ENCODE assay signal across 15 cellular contexts in genomic region chr4:8168232-8168631, GRCh38. TPM values are rescaled to one million over a fixed set of nuclear protein-coding genes. Genes with fewer than 3 reads are reported as not detected.
DNase-seq lines count a peak whose midpoint lies in the region; ATAC-seq, FAIRE-seq and TF ChIP-seq lines count a peak whose summit lies in the region.
"Had no signal": no experiment of that assay in that cellular context is flagged by ENCODE, and none has a peak within 500 bp of the region (broad histone marks: within the 10 kb centered on the region; RNA-seq: fewer than 3 reads in every experiment).

No MANE protein-coding gene starts in this region.

- H3K27me3 ChIP-seq in RWPE2 (ENCODE audit: insufficient read depth, poor library complexity, severe bottlenecking) = no peaks in the 10 kb centered on the region

- H3K36me3 Mint-ChIP-seq in activated CD8-positive, alpha-beta T cell treated with anti-CD3 and anti-CD28 coated beads for 36 hours (ENCODE audit: low read depth) = no peaks in the 10 kb centered on the region
- H3K36me3 Mint-ChIP-seq in activated CD8-positive, alpha-beta T cell treated with anti-CD3 and anti-CD28 coated beads, Interleukin-2, amount 10 ng/mL, durations not matched to agents 7 days and 5 days (ENCODE audit: low read depth) = no peaks in the 10 kb centered on the region
- no peaks in the 10 kb centered on the region for H3K36me3 Mint-ChIP-seq in stimulated activated memory B cell treated with anti-CD40 and anti-IgM and Interleukin-4, amounts not matched to agents 10 μg/mL and 1 μg/mL and 100 μg/mL, for 72 hours

- POLR2A ChIA-PET in activated CD8-positive, alpha-beta T cell treated with anti-CD3 and anti-CD28 coated beads for 36 hours (lab: Charles Lee) = interaction anchor here (0.5 to 0.6 kb wide), 2 partner anchors 14 to 74 kb away, joined by 3 read pairs; no protein-coding TSS in a partner anchor
- POLR2A ChIA-PET in activated CD8-positive, alpha-beta T cell treated with anti-CD3 and anti-CD28 coated beads, Interleukin-2, amount 10 ng/mL, durations not matched to agents 7 days and 5 days (lab: Charles Lee) = no interaction called here

- no peak overlapping the region for H3K27ac Mint-ChIP-seq in activated CD8-positive, alpha-beta T cell treated with anti-CD3 and anti-CD28 coated beads for 36 hours
- no peak overlapping the region for H3K27ac Mint-ChIP-seq in activated CD8-positive, alpha-beta T cell treated with anti-CD3 and anti-CD28 coated beads, Interleukin-2, amount 10 ng/mL, durations not matched to agents 7 days and 5 days
- peak overlapping the region; percentile 93 for H3K27ac Mint-ChIP-seq in stimulated activated memory B cell treated with anti-CD40 and anti-IgM and Interleukin-4, amounts not matched to agents 10 μg/mL and 1 μg/mL and 100 μg/mL, for 72 hours

- H3K9ac ChIP-seq in kidney (ENCODE audit: low read length in 2 of 2) = no peak overlapping the region

- H3K4me3 Mint-ChIP-seq in activated CD8-positive, alpha-beta T cell treated with anti-CD3 and anti-CD28 coated beads for 36 hours = no peak overlapping the region
- H3K4me3 Mint-ChIP-seq in activated CD8-positive, alpha-beta T cell treated with anti-CD3 and anti-CD28 coated beads, Interleukin-2, amount 10 ng/mL, durations not matched to agents 7 days and 5 days = no peak overlapping the region
- no peak overlapping the region for H3K4me3 Mint-ChIP-seq in stimulated activated memory B cell treated with anti-CD40 and anti-IgM and Interleukin-4, amounts not matched to agents 10 μg/mL and 1 μg/mL and 100 μg/mL, for 72 hours

- CTCF ChIA-PET in activated CD8-positive, alpha-beta T cell treated with anti-CD3 and anti-CD28 coated beads for 36 hours (lab: Charles Lee) = interaction anchor here (1.1 to 1.5 kb wide), 7 partner anchors 8 to 232 kb away, joined by 3 to 9 read pairs (median 3); partner anchors contain the start of genes ABLIM2 and SH3TC1
- CTCF ChIA-PET in activated CD8-positive, alpha-beta T cell treated with anti-CD3 and anti-CD28 coated beads, Interleukin-2, amount 10 ng/mL, durations not matched to agents 7 days and 5 days (lab: Charles Lee) = interaction anchor here (1.3 to 1.4 kb wide), 2 partner anchors 9 to 12 kb away, joined by 4 read pairs; partner anchors contain the start of gene ABLIM2

- H3K4me3 ChIP-seq in RWPE2 (ENCODE audit: severe bottlenecking) (no peak overlapping the region), fibroblast of mammary gland (ENCODE audit: control insufficient read depth, low read depth, low read length) (no peak overlapping the region), kidney (ENCODE audit: low read length in 2 of 2) (no peak overlapping the region)
- H3K4me3 ChIP-seq: A549, coronary artery, HAP-1 had no signal

- FAIRE-seq in kidney (lab: Jason Lieb, UNC) = no peak
- FAIRE-seq: A549 had no signal

- peak; percentile 75 for TF ChIP-seq CTCF in activated CD8-positive, alpha-beta T cell treated with anti-CD3 and anti-CD28 coated beads for 36 hours (IDR thresholded peaks at IDR 0.05)
- TF ChIP-seq CTCF in RWPE2 (IDR thresholded peaks at IDR 0.05; ENCODE audit: poor library complexity, severe bottlenecking) (peak; percentile 12), fibroblast of mammary gland (conservative IDR thresholded peaks at IDR 0.05; ENCODE audit: control insufficient read depth, insufficient read depth, low read depth, low read length) (peak; percentile 41), kidney (IDR thresholded peaks at IDR 0.05; ENCODE audit: borderline replicate concordance, extremely low read depth, insufficient read depth) (no peak)

- H3K27ac ChIP-seq in RWPE2 (ENCODE audit: poor library complexity, severe bottlenecking) = no peak overlapping the region
- no peak overlapping the region for H3K27ac ChIP-seq in kidney (ENCODE audit: low read depth in 2 of 2, low read length in 2 of 2)
- H3K27ac ChIP-seq: A549 had no signal

- ATAC-seq in activated CD8-positive, alpha-beta T cell treated with anti-CD3 and anti-CD28 coated beads for 36 hours = no peak
- ATAC-seq in activated CD8-positive, alpha-beta T cell treated with anti-CD3 and anti-CD28 coated beads, Interleukin-2, amount 10 ng/mL, durations not matched to agents 7 days and 5 days = no peak
- no peak for ATAC-seq in RWPE2 (ENCODE audit: low read depth)
- ATAC-seq in stimulated activated memory B cell treated with anti-CD40 and anti-IgM and Interleukin-4, amounts not matched to agents 10 μg/mL and 1 μg/mL and 100 μg/mL, for 72 hours = no peak
- ATAC-seq: A549; activated CD4-positive, CD25-positive, alpha-beta regulatory T cell treated with anti-CD3 and anti-CD28 coated beads, Interleukin-2, amount 50 U/mL, for 24 hours had no signal

- H3K4me1 ChIP-seq in RWPE2 (ENCODE audit: insufficient read depth, poor library complexity, severe bottlenecking) (no peaks in the 10 kb centered on the region), kidney (ENCODE audit: control insufficient read depth in 1 of 2, insufficient read depth in 1 of 2, low read depth in 1 of 2, low read length in 2 of 2) (peaks cover 0 to 4% of the 10 kb centered on the region in 2 donors)
- H3K4me1 ChIP-seq: A549, HAP-1 had no signal

- peaks cover 5% of the 10 kb centered on the region for H3K4me1 Mint-ChIP-seq in activated CD8-positive, alpha-beta T cell treated with anti-CD3 and anti-CD28 coated beads for 36 hours (ENCODE audit: low read depth)
- H3K4me1 Mint-ChIP-seq in activated CD8-positive, alpha-beta T cell treated with anti-CD3 and anti-CD28 coated beads, Interleukin-2, amount 10 ng/mL, durations not matched to agents 7 days and 5 days (ENCODE audit: low read depth) = no peaks in the 10 kb centered on the region
- H3K4me1 Mint-ChIP-seq in stimulated activated memory B cell treated with anti-CD40 and anti-IgM and Interleukin-4, amounts not matched to agents 10 μg/mL and 1 μg/mL and 100 μg/mL, for 72 hours = peaks cover 65% of the 10 kb centered on the region

- peaks cover 7% of the 10 kb centered on the region for H3K9me3 Mint-ChIP-seq in activated CD8-positive, alpha-beta T cell treated with anti-CD3 and anti-CD28 coated beads for 36 hours
- H3K9me3 Mint-ChIP-seq in activated CD8-positive, alpha-beta T cell treated with anti-CD3 and anti-CD28 coated beads, Interleukin-2, amount 10 ng/mL, durations not matched to agents 7 days and 5 days (ENCODE audit: insufficient read depth) = peaks cover 9% of the 10 kb centered on the region
- H3K9me3 Mint-ChIP-seq in stimulated activated memory B cell treated with anti-CD40 and anti-IgM and Interleukin-4, amounts not matched to agents 10 μg/mL and 1 μg/mL and 100 μg/mL, for 72 hours = peaks cover 15% of the 10 kb centered on the region

- H3K27me3 Mint-ChIP-seq in activated CD8-positive, alpha-beta T cell treated with anti-CD3 and anti-CD28 coated beads for 36 hours = peaks cover 6% of the 10 kb centered on the region
- H3K27me3 Mint-ChIP-seq in activated CD8-positive, alpha-beta T cell treated with anti-CD3 and anti-CD28 coated beads, Interleukin-2, amount 10 ng/mL, durations not matched to agents 7 days and 5 days (ENCODE audit: low read depth) = peaks cover 2% of the 10 kb centered on the region
- no peaks in the 10 kb centered on the region for H3K27me3 Mint-ChIP-seq in stimulated activated memory B cell treated with anti-CD40 and anti-IgM and Interleukin-4, amounts not matched to agents 10 μg/mL and 1 μg/mL and 100 μg/mL, for 72 hours

- intact Hi-C loops in activated CD8-positive, alpha-beta T cell treated with anti-CD3 and anti-CD28 coated beads for 36 hours (cut with micrococcal nuclease) = no loop called here
- intact Hi-C loops in kidney (cut with DNase I) = no loop called here

- H3K9me3 ChIP-seq in RWPE2 (ENCODE audit: severe bottlenecking) (no peaks in the 10 kb centered on the region), kidney (ENCODE audit: control insufficient read depth in 1 of 2, low read length in 2 of 2) (peaks cover 0 to 9% of the 10 kb centered on the region in 2 donors)

- DNase-seq in activated CD8-positive, alpha-beta T cell treated with anti-CD3 and anti-CD28 coated beads for 36 hours = no peak
- DNase-seq in activated CD8-positive, alpha-beta T cell treated with anti-CD3 and anti-CD28 coated beads, Interleukin-2, amount 10 ng/mL, durations not matched to agents 7 days and 5 days = no peak
- DNase-seq in RWPE2 (ENCODE audit: low spot score) = no peak
- no peak for DNase-seq in fibroblast of mammary gland (ENCODE audit: low read depth)
- no peak for DNase-seq in kidney
- DNase-seq in iPS-NIHi11 (ENCODE audit: low spot score) = no peak
- no peak for DNase-seq in NCI-H526 treated with DMSO at 0.1 percent for 48 hours (lab: John Stamatoyannopoulos, UW)
- DNase-seq: activated effector memory CD4-positive, alpha-beta T cell treated with anti-CD3 and anti-CD28 coated beads, Interleukin-2, amount 50 U/mL, for 16 hours; SIG-M5; stimulated activated CD8-positive, alpha-beta memory T cell treated with anti-CD3 and anti-CD28 coated beads, Interleukin-4, amount 100 ng/mL, for 48 hours had no signal

- no peaks in the 10 kb centered on the region for H3K36me3 ChIP-seq in RWPE2 (ENCODE audit: low read depth)
- no peaks in the 10 kb centered on the region for H3K36me3 ChIP-seq in kidney (ENCODE audit: control insufficient read depth in 1 of 2, insufficient read depth in 2 of 2, low read length in 2 of 2)
- H3K36me3 ChIP-seq: HAP-1 had no signal

RNA-seq across cellular contexts. Expression of gene ABLIM2, which starts 9.6 kb away (rescaled TPM):
- total RNA-seq in activated CD8-positive, alpha-beta T cell treated with anti-CD3 and anti-CD28 coated beads for 36 hours = under 1 TPM; 0.32 to 0.54 TPM
- total RNA-seq in activated CD8-positive, alpha-beta T cell treated with anti-CD3 and anti-CD28 coated beads, Interleukin-2, amount 10 ng/mL, durations not matched to agents 7 days and 5 days = under 1 TPM; 0.42 to 0.55 TPM
- 23.3 TPM for total RNA-seq in kidney
- polyA plus RNA-seq in kidney (ENCODE audit: insufficient read depth, low read depth, low replicate concordance) = 9.5 TPM

RNA-seq across cellular contexts. Expression of gene SH3TC1, which starts 30.9 kb away (rescaled TPM):
- 10 to 100 TPM; 16.2 to 17.5 TPM for total RNA-seq in activated CD8-positive, alpha-beta T cell treated with anti-CD3 and anti-CD28 coated beads for 36 hours
- 1 to 10 TPM; 6.3 to 7.3 TPM for total RNA-seq in activated CD8-positive, alpha-beta T cell treated with anti-CD3 and anti-CD28 coated beads, Interleukin-2, amount 10 ng/mL, durations not matched to agents 7 days and 5 days
- 127 TPM for total RNA-seq in kidney
- polyA plus RNA-seq in kidney (ENCODE audit: insufficient read depth, low read depth, low replicate concordance) = 43.1 TPM

Comparison
In these comparisons a context has a peak if more than half of its experiments do, and no peak if none do; other contexts are left out.
1. RNA of gene ABLIM2, which starts 9.6 kb away (total RNA-seq): 23.3 TPM in kidney (single experiment); 0.42 to 0.55 TPM in activated CD8-positive, alpha-beta T cell treated with anti-CD3 and anti-CD28 coated beads, Interleukin-2, amount 10 ng/mL, durations not matched to agents 7 days and 5 days and 0.32 to 0.54 TPM in activated CD8-positive, alpha-beta T cell treated with anti-CD3 and anti-CD28 coated beads for 36 hours; every median in the first group is over 10 times any median in the second.